In the genomic region with DNA sequence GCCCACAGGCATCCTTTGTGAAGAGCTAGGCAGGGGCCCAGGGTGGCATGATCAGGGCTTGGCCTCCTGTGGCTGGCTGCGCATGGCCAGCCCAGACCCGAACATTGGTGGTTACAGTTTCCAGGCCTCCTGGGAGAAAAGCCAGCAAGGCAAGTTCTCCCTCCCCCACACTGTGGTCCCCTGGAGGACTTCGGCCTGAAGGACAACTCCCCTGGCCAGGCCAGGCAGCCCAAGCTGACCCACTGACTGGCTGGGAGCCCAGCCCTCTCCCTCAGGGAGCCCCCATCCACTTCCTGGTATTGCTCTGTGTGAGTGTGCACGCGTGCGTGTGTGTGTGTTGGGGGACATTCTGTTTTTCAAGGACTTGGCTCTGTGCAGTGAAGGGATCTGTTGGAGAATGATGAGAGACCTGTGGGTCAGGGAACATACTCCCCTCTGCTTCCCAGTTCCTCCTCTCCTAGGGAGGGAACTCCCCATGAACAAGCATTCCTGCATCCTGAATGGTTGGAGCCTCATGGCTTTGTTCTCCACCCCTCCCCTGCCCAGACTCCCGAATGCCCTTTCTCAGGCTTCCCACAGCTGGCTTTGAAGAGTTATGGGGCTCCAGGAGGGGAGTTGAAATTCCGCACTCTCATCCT, we compare ENCODE assay signal across 10 cellular contexts. TPM values are rescaled to one million over a fixed set of nuclear protein-coding genes. Genes with fewer than 3 reads are reported as not detected.
DNase-seq lines count a peak whose midpoint lies in the region; ATAC-seq and TF ChIP-seq lines count a peak whose summit lies in the region.
"Had no signal": no experiment of that assay in that cellular context is flagged by ENCODE, and none has a peak within 500 bp of the region (broad histone marks: within the 10 kb centered on the region; RNA-seq: fewer than 3 reads in every experiment).

No MANE protein-coding gene starts in this region.

- 53 to 54% methylated on average over 8 of the region's 8 CpGs for WGBS in testis, 2 donors

- intact Hi-C loops in mucosa of descending colon (cut with DNase I, micrococcal nuclease) (no loop called here), testis (cut with DNase I; ENCODE audit: low total_unique reads) (no loop called here)

- H3K36me3 ChIP-seq in mucosa of descending colon (ENCODE audit: low read depth): no peaks in the 10 kb centered on the region
- H3K36me3 ChIP-seq in testis (ENCODE audit: low read depth, missing control alignments): no peaks in the 10 kb centered on the region
- H3K36me3 ChIP-seq: HAP-1 had no signal

- peak; percentile 44 for ATAC-seq in mucosa of descending colon
- ATAC-seq in HG03469 (IDR thresholded peaks at IDR 0.05; ENCODE audit: unreplicated experiment): no peak
- no peak for ATAC-seq in GM19328 (IDR thresholded peaks at IDR 0.05; ENCODE audit: unreplicated experiment)

- DNase-seq in amniotic epithelial cell (ENCODE audit: low read depth): peak; percentile 63
- DNase-seq in fibroblast of the conjunctiva (ENCODE audit: low read depth): peak; percentile 55
- DNase-seq in mucosa of descending colon: peak; percentile 20 to 79 (median 51)
- DNase-seq in testis: peak; percentile 83
- DNase-seq in activated effector memory CD4-positive, alpha-beta T cell treated with Interleukin-2 at 50 U/mL for 16 hours: no peak
- DNase-seq in T-helper 2 cell treated with Interferon-gamma antibody and Interleukin-4, amounts not matched to agents 5 μg/mL and 100 μg/mL, for 36 hours (ENCODE audit: low spot score): no peak
- DNase-seq: stimulated activated CD4-positive, alpha-beta T cell treated with anti-CD3 and anti-CD28 coated beads, Interleukin-4, amount 100 ng/mL, for 24 hours had no signal

- no peaks in the 10 kb centered on the region for H3K4me1 Mint-ChIP-seq in T-helper 2 cell treated with Interferon-gamma antibody and Interleukin-4, amounts not matched to agents 5 μg/mL and 100 μg/mL, for 36 hours (ENCODE audit: low read depth)

- H3K9me3 Mint-ChIP-seq in T-helper 2 cell treated with Interferon-gamma antibody and Interleukin-4, amounts not matched to agents 5 μg/mL and 100 μg/mL, for 36 hours: no peaks in the 10 kb centered on the region

- no peak overlapping the region for H3K27ac Mint-ChIP-seq in T-helper 2 cell treated with Interferon-gamma antibody and Interleukin-4, amounts not matched to agents 5 μg/mL and 100 μg/mL, for 36 hours

- no peak overlapping the region for H3K27ac ChIP-seq in testis

- H3K4me3 ChIP-seq in mucosa of descending colon: no peak overlapping the region
- H3K4me3 ChIP-seq in testis: no peak overlapping the region
- H3K4me3 ChIP-seq: HAP-1 had no signal

- no peak for TF ChIP-seq POLR2A in testis (IDR thresholded peaks at IDR 0.05)

- H3K4me1 ChIP-seq in mucosa of descending colon (ENCODE audit: low read depth) (no peaks in the 10 kb centered on the region), testis (peaks cover 15% of the 10 kb centered on the region)
- H3K4me1 ChIP-seq: HAP-1 had no signal

- peaks cover 4% of the 10 kb centered on the region for H3K27me3 Mint-ChIP-seq in T-helper 2 cell treated with Interferon-gamma antibody and Interleukin-4, amounts not matched to agents 5 μg/mL and 100 μg/mL, for 36 hours (ENCODE audit: low read depth)

- no peaks in the 10 kb centered on the region for H3K27me3 ChIP-seq in testis

- TF ChIP-seq CTCF in mucosa of descending colon (IDR thresholded peaks at IDR 0.05): no peak
- no peak for TF ChIP-seq CTCF in testis (IDR thresholded peaks at IDR 0.05)

- no peak overlapping the region for H3K4me3 Mint-ChIP-seq in T-helper 2 cell treated with Interferon-gamma antibody and Interleukin-4, amounts not matched to agents 5 μg/mL and 100 μg/mL, for 36 hours

- no peaks in the 10 kb centered on the region for H3K36me3 Mint-ChIP-seq in T-helper 2 cell treated with Interferon-gamma antibody and Interleukin-4, amounts not matched to agents 5 μg/mL and 100 μg/mL, for 36 hours (ENCODE audit: low read depth)

- no peaks in the 10 kb centered on the region for H3K9me3 ChIP-seq in mucosa of descending colon
- no peaks in the 10 kb centered on the region for H3K9me3 ChIP-seq in testis
- H3K9me3 ChIP-seq: HAP-1 had no signal

RNA-seq across cellular contexts. Expression of a gene that starts 29.5 kb away (rescaled TPM):
- total RNA-seq in mucosa of descending colon (1 to 10 TPM; 1.3 to 4.7 (median 1.9) TPM), testis (1 to 10 TPM; 1.4 to 2.2 TPM)
- polyA plus RNA-seq in testis (ENCODE audit: insufficient read depth, low read depth, low replicate concordance): 4.3 TPM

Comparison
In these comparisons a context has a peak if more than half of its experiments do, and no peak if none do; other contexts are left out.
1. DNase-seq: peak in amniotic epithelial cell (single experiment), fibroblast of the conjunctiva (single experiment), mucosa of descending colon (3 of 3) and testis (single experiment); none in activated effector memory CD4-positive, alpha-beta T cell treated with Interleukin-2 at 50 U/mL for 16 hours (single experiment) and T-helper 2 cell treated with Interferon-gamma antibody and Interleukin-4, amounts not matched to agents 5 μg/mL and 100 μg/mL, for 36 hours (single experiment).